ENCODE assay signal across 1 cellular context in genomic region chr9:18480649-18481048, GRCh38.
TF ChIP-seq lines count a peak whose summit lies in the region.

No MANE protein-coding gene starts in this region.

TF ChIP-seq in SK-N-SH, 30 proteins besides CTCF, POLR2A, EP300 and RAD21 (continued from another document):
- TF ChIP-seq REST (IDR thresholded peaks at IDR 0.05; ENCODE audit: low read depth, low read length) (no peak), ELF1 (IDR thresholded peaks at IDR 0.05) (no peak), SMC3 (IDR thresholded peaks at IDR 0.05; ENCODE audit: low read depth, low read length) (no peak), MAX (IDR thresholded peaks at IDR 0.05; ENCODE audit: low read depth) (no peak), TCF12 (IDR thresholded peaks at IDR 0.05) (peak; percentile 91), USF1 (IDR thresholded peaks at IDR 0.05; ENCODE audit: borderline replicate concordance, low read depth) (no peak), TAF1 (IDR thresholded peaks at IDR 0.05; ENCODE audit: borderline replicate concordance, low read depth, low read length) (no peak), JUND (IDR thresholded peaks at IDR 0.05) (peak; percentile 77), POLR2AphosphoS5 (IDR thresholded peaks at IDR 0.05; ENCODE audit: low read depth, low read length) (peak; percentile 16; the same call in 1 of the 2 replicates), MEF2A (IDR thresholded peaks at IDR 0.05; ENCODE audit: borderline replicate concordance, low read depth) (no peak), FOSL2 (IDR thresholded peaks at IDR 0.05; ENCODE audit: borderline replicate concordance, low read depth) (peak; percentile 69), SIN3A (IDR thresholded peaks at IDR 0.05; ENCODE audit: borderline replicate concordance, low read depth, low read length) (no peak), USF2 (IDR thresholded peaks at IDR 0.05; ENCODE audit: borderline replicate concordance, low read depth, low read length) (no peak), GABPA (IDR thresholded peaks at IDR 0.05; ENCODE audit: low read depth) (no peak; the same call in 1 of the 2 replicates), NRF1 (IDR thresholded peaks at IDR 0.05; ENCODE audit: low read depth, low read length) (no peak), GATA2 (CRISPR knock-in tag; IDR thresholded peaks at IDR 0.05) (no peak)
